4 cellular contexts compared by ENCODE assay signal in genomic region chr2:43726961-43727633, GRCh38. TPM values are rescaled to one million over a fixed set of nuclear protein-coding genes. Genes with fewer than 3 reads are reported as not detected.
"Had no signal": no experiment of that assay in that cellular context is flagged by ENCODE, and none has a peak within 500 bp of the region (broad histone marks: within the 10 kb centered on the region; RNA-seq: fewer than 3 reads in every experiment).

No MANE protein-coding gene starts in this region.

RNA-seq across cellular contexts. Expression of gene C1GALT1C1L, which starts 50.9 kb away (rescaled TPM):
- total RNA-seq: ascending aorta; naive thymus-derived CD4-positive, alpha-beta T cell; T-cell; temporal lobe had no signal
- polyA plus RNA-seq: naive thymus-derived CD4-positive, alpha-beta T cell had no signal
